8 cellular contexts compared by ENCODE assay signal in the genomic region with DNA sequence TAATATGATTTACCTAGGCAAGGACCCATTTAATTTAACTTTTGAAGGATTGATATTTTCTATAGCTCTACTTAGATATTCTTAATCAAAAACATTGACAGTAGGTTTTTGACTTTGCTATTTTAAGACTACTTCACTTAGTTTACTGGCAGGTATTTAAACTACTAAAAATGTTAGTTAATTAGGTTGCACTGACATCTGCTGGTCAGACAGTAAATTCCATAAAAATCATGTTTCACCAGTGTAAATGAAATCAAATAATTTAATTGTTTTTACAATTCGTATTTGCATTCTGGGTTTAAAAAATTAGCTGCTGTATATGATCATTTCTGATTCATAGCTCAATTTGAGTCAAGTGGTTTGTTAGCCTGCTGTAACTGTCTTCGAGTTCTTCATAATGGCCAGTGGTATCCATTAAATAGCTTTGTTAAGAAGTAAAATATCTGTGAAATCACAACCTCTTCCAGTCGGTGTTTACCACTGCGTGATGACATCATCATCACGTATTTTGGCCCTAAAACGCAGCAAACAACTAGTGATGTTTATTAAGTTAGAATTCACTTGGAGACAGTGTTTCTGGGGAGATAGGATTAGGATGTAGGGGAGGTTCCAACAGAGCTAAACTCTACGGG. TPM values are rescaled to one million over a fixed set of nuclear protein-coding genes. Genes with fewer than 3 reads are reported as not detected.
DNase-seq lines count a peak whose midpoint lies in the region; ATAC-seq, FAIRE-seq and TF ChIP-seq lines count a peak whose summit lies in the region.

No MANE protein-coding gene starts in this region.

- no peaks in the 10 kb centered on the region for H3K27me3 Mint-ChIP-seq in naive thymus-derived CD4-positive, alpha-beta T cell

- H3K36me3 ChIP-seq in cardiac muscle cell (no peaks in the 10 kb centered on the region), colonic mucosa (no peaks in the 10 kb centered on the region)
- no peaks in the 10 kb centered on the region for H3K36me3 ChIP-seq in naive thymus-derived CD4-positive, alpha-beta T cell (ENCODE audit: control insufficient read depth in 2 of 3, insufficient read depth in 3 of 3, low read length in 3 of 3)

- DNase-seq in cardiac muscle cell (ENCODE audit: low read depth in 1 of 2, low spot score in 1 of 2), result peak; percentile 52 to 73
- no peak for DNase-seq in right cardiac atrium
- DNase-seq in NCI-H345 treated with DMSO at 0.1 percent for 48 hours (lab: John Stamatoyannopoulos, UW; ENCODE audit: unreplicated experiment), result peak; percentile 25
- no peak for DNase-seq in colonic mucosa
- peak in 7 of 9 donors; percentile 9 to 58 (median 46) for DNase-seq in naive thymus-derived CD4-positive, alpha-beta T cell
- DNase-seq in GM13976 (ENCODE audit: low spot score), result no peak
- DNase-seq in HTR-8/SVneo (ENCODE audit: insufficient read length, low spot score), result no peak

- TF ChIP-seq CTCF in cardiac muscle cell (IDR thresholded peaks at IDR 0.05; ENCODE audit: low read depth, low read length), result peak; percentile 49
- peak; percentile 61 for TF ChIP-seq CTCF in colonic mucosa (IDR thresholded peaks at IDR 0.05)
- TF ChIP-seq CTCF in GM13976 (IDR thresholded peaks at IDR 0.05; ENCODE audit: borderline replicate concordance, control extremely low read depth, extremely low read depth, insufficient read depth, missing control alignments), result no peak

- ATAC-seq in right cardiac atrium, result no peak
- ATAC-seq in naive thymus-derived CD4-positive, alpha-beta T cell, result peak; percentile 54
- ATAC-seq in GM18502 (IDR thresholded peaks at IDR 0.05; ENCODE audit: poor library complexity, unreplicated experiment), result no peak

- intact Hi-C loops in right cardiac atrium (cut with DNase I), result loop anchor here (5.0 to 10.0 kb wide), 3 partner anchors 261 to 406 kb away; partner anchors contain the start of gene GPR88 (in 1 of the 4)
- intact Hi-C loops in colonic mucosa (cut with DNase I), result loop anchor here (2.0 to 5.0 kb wide), 3 partner anchors 262 to 1061 kb away; no protein-coding TSS in a partner anchor
- intact Hi-C loops in naive thymus-derived CD4-positive, alpha-beta T cell (cut with micrococcal nuclease), result loop anchor here (1.0 to 10.0 kb wide), 13 partner anchors 336 to 1688 kb away; partner anchors contain the start of genes DBT (in 1 of the 2), SASS6 (in 1 of the 2) and TRMT13 (in 1 of the 2)

- no peaks in the 10 kb centered on the region for H3K36me3 Mint-ChIP-seq in naive thymus-derived CD4-positive, alpha-beta T cell

- no peaks in the 10 kb centered on the region for H3K27me3 ChIP-seq in cardiac muscle cell
- no peaks in the 10 kb centered on the region for H3K27me3 ChIP-seq in right cardiac atrium (ENCODE audit: control insufficient read depth, insufficient read depth)
- no peaks in the 10 kb centered on the region for H3K27me3 ChIP-seq in colonic mucosa
- H3K27me3 ChIP-seq in naive thymus-derived CD4-positive, alpha-beta T cell (ENCODE audit: control insufficient read depth in 2 of 2, insufficient read depth in 2 of 2, low read length in 2 of 2), result no peaks in the 10 kb centered on the region

- H3K9me3 Mint-ChIP-seq in naive thymus-derived CD4-positive, alpha-beta T cell, result no peaks in the 10 kb centered on the region

- CTCF ChIA-PET in naive thymus-derived CD4-positive, alpha-beta T cell (lab: Charles Lee), result interaction anchor here (0.5 to 2.0 kb wide), 22 partner anchors 11 to 1693 kb away, joined by 3 to 9 read pairs (median 3); partner anchors contain the start of gene TRMT13

- H3K27ac ChIP-seq in cardiac muscle cell (no peak overlapping the region), right cardiac atrium (ENCODE audit: low read length) (no peak overlapping the region), colonic mucosa (no peak overlapping the region)
- H3K27ac ChIP-seq in naive thymus-derived CD4-positive, alpha-beta T cell (ENCODE audit: low read depth, low read length), result no peak overlapping the region

- H3K4me3 ChIP-seq in cardiac muscle cell (no peak overlapping the region), right cardiac atrium (ENCODE audit: low read length) (no peak overlapping the region), colonic mucosa (no peak overlapping the region)
- no peak overlapping the region for H3K4me3 ChIP-seq in naive thymus-derived CD4-positive, alpha-beta T cell (ENCODE audit: low read length)

- H3K9ac ChIP-seq in colonic mucosa (ENCODE audit: low read depth in 2 of 2, low read length in 2 of 2), result no peak overlapping the region

- peaks cover 0 to 2% (median 0%) of the 10 kb centered on the region in 7 donors for H3K4me1 Mint-ChIP-seq in naive thymus-derived CD4-positive, alpha-beta T cell

- H3K9me3 ChIP-seq in cardiac muscle cell (ENCODE audit: low read depth), result no peaks in the 10 kb centered on the region
- no peaks in the 10 kb centered on the region for H3K9me3 ChIP-seq in right cardiac atrium (ENCODE audit: control insufficient read depth, low read length)
- no peaks in the 10 kb centered on the region for H3K9me3 ChIP-seq in colonic mucosa
- no peaks in the 10 kb centered on the region for H3K9me3 ChIP-seq in naive thymus-derived CD4-positive, alpha-beta T cell (ENCODE audit: control insufficient read depth in 2 of 3, low read length in 3 of 3)

- peaks cover 29% of the 10 kb centered on the region for H3K4me1 ChIP-seq in cardiac muscle cell (ENCODE audit: low read depth)
- H3K4me1 ChIP-seq in right cardiac atrium (ENCODE audit: control insufficient read depth, insufficient read depth, low read length), result no peaks in the 10 kb centered on the region
- H3K4me1 ChIP-seq in colonic mucosa, result no peaks in the 10 kb centered on the region
- no peaks in the 10 kb centered on the region for H3K4me1 ChIP-seq in naive thymus-derived CD4-positive, alpha-beta T cell (ENCODE audit: control insufficient read depth in 2 of 2, insufficient read depth in 2 of 2, low read length in 2 of 2)

- FAIRE-seq in HTR-8/SVneo (lab: Jason Lieb, UNC), result no peak

- H3K27ac Mint-ChIP-seq in naive thymus-derived CD4-positive, alpha-beta T cell, result no peak overlapping the region

- H3K4me3 Mint-ChIP-seq in naive thymus-derived CD4-positive, alpha-beta T cell, result no peak overlapping the region

- WGBS in right cardiac atrium, result 10% methylated on average over 7 of the region's 7 CpGs

- POLR2A ChIA-PET in naive thymus-derived CD4-positive, alpha-beta T cell (lab: Charles Lee), result interaction anchor here (0.6 kb wide), 1 partner anchor 13 kb away, joined by 4 read pairs; no protein-coding TSS in a partner anchor

- in situ Hi-C loops in GM13976 (cut with MboI; ENCODE audit: low sequenced_read_pairs, unreplicated experiment), result loop anchor here (5.0 to 10.0 kb wide), 2 partner anchors 401 to 1064 kb away; no protein-coding TSS in a partner anchor

RNA-seq across cellular contexts. Expression of gene EXTL2, which starts 26.2 kb away (rescaled TPM):
- total RNA-seq in cardiac muscle cell (20.0 and 23.9 TPM in 2 replicates), right cardiac atrium (10 to 100 TPM in 2 of 4 donors, 1 to 10 TPM in 2; 8.9 to 12.0 (median 10.3) TPM), colonic mucosa (1 to 10 TPM; 4.8 to 7.2 TPM)
- polyA plus RNA-seq in cardiac muscle cell (42.5 and 57.2 TPM in 2 replicates), right cardiac atrium (7.6 TPM)
- total RNA-seq in naive thymus-derived CD4-positive, alpha-beta T cell, result 1 to 10 TPM; 1.5 to 4.6 (median 3.2) TPM
- polyA plus RNA-seq in naive thymus-derived CD4-positive, alpha-beta T cell, result 1 to 10 TPM; 2.3 to 3.7 TPM

RNA-seq across cellular contexts. Expression of gene SLC30A7, which starts 27.4 kb away (rescaled TPM):
- total RNA-seq in cardiac muscle cell (6.1 and 6.9 TPM in 2 replicates), right cardiac atrium (10 to 100 TPM in 1 of 4 donors, 1 to 10 TPM in 3; 7.2 to 12.3 (median 9.2) TPM), colonic mucosa (10 to 100 TPM; 32.8 to 39.2 TPM)
- polyA plus RNA-seq in cardiac muscle cell (5.3 and 8.4 TPM in 2 replicates), right cardiac atrium (2.1 TPM)
- total RNA-seq in naive thymus-derived CD4-positive, alpha-beta T cell, result 10 to 100 TPM; 29.9 to 44.5 (median 38.8) TPM
- polyA plus RNA-seq in naive thymus-derived CD4-positive, alpha-beta T cell, result 10 to 100 TPM in 1 of 2 donors, 1 to 10 TPM in 1; 9.0 to 12.9 TPM

Comparison
In these comparisons a context has a peak if more than half of its experiments do, and no peak if none do; other contexts are left out.
1. DNase-seq: peak in cardiac muscle cell (2 of 2), NCI-H345 treated with DMSO at 0.1 percent for 48 hours (single experiment) and naive thymus-derived CD4-positive, alpha-beta T cell (7 of 9); none in right cardiac atrium (0 of 3), colonic mucosa (single experiment), GM13976 (single experiment) and HTR-8/SVneo (single experiment).